ENCODE assay signal across 8 cellular contexts in genomic region chr15:59657635-59658125, GRCh38. TPM values are rescaled to one million over a fixed set of nuclear protein-coding genes. Genes with fewer than 3 reads are reported as not detected.
A peak's percentile ranks its signal among the peaks of the same experiment; 100 is the strongest.
DNase-seq lines count a peak whose midpoint lies in the region; ATAC-seq and TF ChIP-seq lines count a peak whose summit lies in the region.

No MANE protein-coding gene starts in this region.

- H3K4me3 ChIP-seq in SK-N-MC (peak overlapping the region; percentile 92), gastroesophageal sphincter (peak overlapping the region; percentile 71 to 76), smooth muscle cell (peak overlapping the region; percentile 88)

- TF ChIP-seq CTCF in gastroesophageal sphincter (IDR thresholded peaks at IDR 0.05) (no peak), smooth muscle cell (IDR thresholded peaks at IDR 0.05; ENCODE audit: borderline replicate concordance, insufficient read depth, poor library complexity, severe bottlenecking) (no peak)

- ATAC-seq in gastroesophageal sphincter, result peak; percentile 6
- ATAC-seq in HG02870 (IDR thresholded peaks at IDR 0.05; ENCODE audit: unreplicated experiment), result no peak

- no peak for TF ChIP-seq POLR2A in gastroesophageal sphincter (IDR thresholded peaks at IDR 0.05)

- 0 out of 2 replicates have a peak, but pooled peaks cover 7% of the 10 kb centered on the region for H3K9me3 ChIP-seq in SK-N-MC (ENCODE audit: low read depth, low read length)
- H3K9me3 ChIP-seq in gastroesophageal sphincter, result no peaks in the 10 kb centered on the region
- H3K9me3 ChIP-seq in smooth muscle cell (replicated peaks; ENCODE audit: low read depth), result no peaks in the 10 kb centered on the region

- 37 to 42% methylated on average over 8 to 20 of the region's 23 CpGs for WGBS in gastroesophageal sphincter (ENCODE audit: low coverage in 1 of 2), 2 donors
- WGBS in smooth muscle cell (ENCODE audit: low lambda C conversion rate), result 67% methylated on average over 23 of the region's 23 CpGs

- peak; percentile 11 to 20 for DNase-seq in stimulated activated CD4-positive, alpha-beta T cell treated with anti-CD3 and anti-CD28 coated beads, Interleukin-2, amount 100 ng/mL, for 24 hours
- no peak for DNase-seq in stimulated activated CD4-positive, alpha-beta T cell treated with anti-CD3 and anti-CD28 coated beads, Interleukin-4, amount 100 ng/mL, for 24 hours
- DNase-seq in SK-N-MC (ENCODE audit: low read depth, low spot score) (peak; percentile 34), smooth muscle cell (lab: John Stamatoyannopoulos, UW; ENCODE audit: unreplicated experiment) (no peak), foreskin melanocyte (no peak), EL (no peak)

- H3K9ac ChIP-seq in SK-N-MC (ENCODE audit: insufficient read length) (no peak overlapping the region), smooth muscle cell (ENCODE audit: low read depth) (no peak overlapping the region)

- H4K20me1 ChIP-seq in smooth muscle cell (ENCODE audit: low read depth), result peaks cover 28% of the 10 kb centered on the region

- H2AFZ ChIP-seq in smooth muscle cell (ENCODE audit: low read depth), result no peak overlapping the region

- peaks cover 10% of the 10 kb centered on the region for H3F3A ChIP-seq in smooth muscle cell (ENCODE audit: low read depth)

- H3K36me3 ChIP-seq in SK-N-MC (ENCODE audit: insufficient read depth, low read length) (peaks cover 51% of the 10 kb centered on the region), gastroesophageal sphincter (peaks cover 0 to 35% of the 10 kb centered on the region in 2 donors), smooth muscle cell (ENCODE audit: low read depth) (peaks cover 5% of the 10 kb centered on the region)

- H3K4me2 ChIP-seq in smooth muscle cell, result peak overlapping the region; percentile 87

- no peaks in the 10 kb centered on the region for H3K27me3 ChIP-seq in gastroesophageal sphincter
- no peaks in the 10 kb centered on the region for H3K27me3 ChIP-seq in smooth muscle cell (ENCODE audit: low read depth)

- peaks cover 9 to 63% (median 11%) of the 10 kb centered on the region in 3 donors for H3K4me1 ChIP-seq in gastroesophageal sphincter
- peaks cover 8% of the 10 kb centered on the region for H3K4me1 ChIP-seq in smooth muscle cell (ENCODE audit: low read depth)

- TF ChIP-seq EP300 in gastroesophageal sphincter (IDR thresholded peaks at IDR 0.05), result no peak

- H3K27ac ChIP-seq in SK-N-MC (no peak overlapping the region; the same call in 1 of the 2 replicates), gastroesophageal sphincter (peak overlapping the region in 3 of 4 donors; percentile 84 to 91 (median 87)), smooth muscle cell (ENCODE audit: low read depth) (no peak overlapping the region)

- H3K79me2 ChIP-seq in smooth muscle cell (ENCODE audit: low read depth), result peaks cover 46% of the 10 kb centered on the region

RNA-seq across cellular contexts. Expression of gene GTF2A2, which starts 0.4 kb away (rescaled TPM):
- 10 to 100 TPM; 31.8 to 66.3 (median 38.6) TPM for total RNA-seq in gastroesophageal sphincter
- 60.8 and 102 TPM in 2 replicates for total RNA-seq in smooth muscle cell
- 253 and 261 TPM in 2 replicates for polyA plus RNA-seq in smooth muscle cell

RNA-seq across cellular contexts. Expression of gene BNIP2, which starts 31.4 kb away (rescaled TPM):
- total RNA-seq in gastroesophageal sphincter, result 100 to 1,000 TPM; 172 to 218 (median 190) TPM
- total RNA-seq in smooth muscle cell, result 104 and 130 TPM in 2 replicates
- 41.4 and 48.7 TPM in 2 replicates for polyA plus RNA-seq in smooth muscle cell

RNA-seq across cellular contexts. Expression of gene GCNT3, which starts 46.1 kb away (rescaled TPM):
- total RNA-seq in gastroesophageal sphincter (1 to 10 TPM in 1 of 4 donors, not detected in 3; 2.3 TPM), smooth muscle cell (not detected in 2 replicates)
- polyA plus RNA-seq in smooth muscle cell, result not detected in 2 replicates

Comparison
In these comparisons a context has a peak if more than half of its experiments do, and no peak if none do; other contexts are left out.
1. DNase-seq: peak in stimulated activated CD4-positive, alpha-beta T cell treated with anti-CD3 and anti-CD28 coated beads, Interleukin-2, amount 100 ng/mL, for 24 hours (2 of 2) and SK-N-MC (single experiment); none in stimulated activated CD4-positive, alpha-beta T cell treated with anti-CD3 and anti-CD28 coated beads, Interleukin-4, amount 100 ng/mL, for 24 hours (single experiment), smooth muscle cell (single experiment), foreskin melanocyte (single experiment) and EL (single experiment).
2. H3K27ac ChIP-seq: peak in gastroesophageal sphincter (3 of 4); none in SK-N-MC (single experiment) and smooth muscle cell (single experiment).
3. Peak in every context shown above with its lines, with median percentiles within 50 percentile points of each other: H3K4me3 ChIP-seq.